8 cellular contexts compared by ENCODE assay signal in the genomic region with DNA sequence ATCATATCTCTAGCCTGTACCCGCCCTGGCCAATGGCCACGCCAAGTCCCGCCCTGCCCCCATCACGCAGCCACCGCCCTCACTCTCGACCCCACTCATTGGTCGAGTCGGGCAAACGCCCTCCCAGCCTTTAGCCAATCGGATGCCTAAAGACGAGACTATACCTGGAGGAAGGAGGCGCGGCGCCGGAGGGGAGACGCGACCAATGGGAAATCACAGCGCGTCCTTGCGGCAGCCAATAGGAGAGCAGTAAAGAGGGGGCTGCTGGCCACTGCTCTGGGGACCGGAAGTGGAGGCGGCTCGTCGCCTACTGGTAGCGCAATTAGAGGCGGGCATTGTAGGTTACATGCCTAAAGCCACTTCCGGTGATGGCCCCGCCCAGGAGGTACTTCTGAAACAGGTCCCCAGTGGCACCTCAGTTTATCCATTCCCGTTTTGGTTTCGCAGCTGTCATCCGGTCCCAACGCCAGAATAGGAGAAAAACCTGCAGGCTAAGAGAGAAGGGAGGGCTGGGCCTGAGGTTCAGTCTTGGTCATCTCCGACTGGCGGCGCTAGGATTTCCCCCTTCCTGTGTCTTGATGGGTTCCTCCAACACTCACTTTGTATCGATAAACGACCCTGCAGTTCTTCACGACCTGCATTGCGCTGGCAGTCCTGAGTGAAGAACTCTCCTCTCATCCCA. TPM values are rescaled to one million over a fixed set of nuclear protein-coding genes. Genes with fewer than 3 reads are reported as not detected.
DNase-seq lines count a peak whose midpoint lies in the region; ATAC-seq and TF ChIP-seq lines count a peak whose summit lies in the region.

No MANE protein-coding gene starts in this region.

- TF ChIP-seq CTCF in HFFc6 (IDR thresholded peaks at IDR 0.05) (no peak), gastroesophageal sphincter (IDR thresholded peaks at IDR 0.05) (no peak)

- H3K27ac ChIP-seq in gastroesophageal sphincter: peak overlapping the region; percentile 90 to 99 (median 95)
- H3K27ac ChIP-seq in neuronal stem cell (replicated peaks; ENCODE audit: low read length): peak overlapping the region; percentile 72
- H3K27ac ChIP-seq in subcutaneous abdominal adipose tissue (ENCODE audit: low read depth, low read length): peak overlapping the region; percentile 94

- H3K4ac ChIP-seq in neuronal stem cell (ENCODE audit: low read length): no peak overlapping the region

- in situ Hi-C loops in SK-MEL-5 (cut with HindIII; ENCODE audit: low pct_unique_long_range_greater_than_20kb, low sequenced_read_pairs): no loop called here

- H3K9ac ChIP-seq in neuronal stem cell (ENCODE audit: low read depth, low read length, poor library complexity) (peak overlapping the region; percentile 60), subcutaneous abdominal adipose tissue (ENCODE audit: low read length in 5 of 5) (peak overlapping the region; percentile 66 to 92 (median 86))

- H3K79me1 ChIP-seq in neuronal stem cell (ENCODE audit: low read depth, low read length): peaks cover 13% of the 10 kb centered on the region

- H3K4me3 ChIP-seq in gastroesophageal sphincter: peak overlapping the region; percentile 62 to 82
- H3K4me3 ChIP-seq in neuronal stem cell (ENCODE audit: low read length in 2 of 2): peak overlapping the region; percentile 80 to 91
- H3K4me3 ChIP-seq in subcutaneous abdominal adipose tissue (ENCODE audit: low read depth in 1 of 5, low read length in 5 of 5): peak overlapping the region; percentile 93 to 99 (median 95)

- no peak overlapping the region for H4K8ac ChIP-seq in neuronal stem cell (ENCODE audit: low read depth, low read length)

- DNase-seq in GM04504 (ENCODE audit: low read depth): peak; percentile 99
- peak; percentile 100 for DNase-seq in HFFc6
- DNase-seq in NAMALWA (ENCODE audit: low spot score): peak; percentile 100
- DNase-seq in SK-MEL-5 (ENCODE audit: low read depth, low spot score): peak; percentile 100
- peak; percentile 100 for DNase-seq in activated naive CD4-positive, alpha-beta T cell treated with anti-CD3 and anti-CD28 coated beads, Interleukin-2, amount 10 ng/mL, durations not matched to agents 7 days and 5 days
- peak; percentile 100 for DNase-seq in neuronal stem cell (ENCODE audit: low spot score)

- no peak overlapping the region for H2BK12ac ChIP-seq in neuronal stem cell (ENCODE audit: low read length)

- peak; percentile 94 for ATAC-seq in gastroesophageal sphincter

- H3K4me1 Mint-ChIP-seq in HFFc6 (ENCODE audit: low read depth): peaks cover 40% of the 10 kb centered on the region
- peaks cover 52% of the 10 kb centered on the region for H3K4me1 Mint-ChIP-seq in activated naive CD4-positive, alpha-beta T cell treated with anti-CD3 and anti-CD28 coated beads, Interleukin-2, amount 10 ng/mL, durations not matched to agents 7 days and 5 days

- no peak overlapping the region for H2BK5ac ChIP-seq in neuronal stem cell (ENCODE audit: low read length)

- no peak overlapping the region for H2BK120ac ChIP-seq in neuronal stem cell (ENCODE audit: low read depth, low read length)

- WGBS in gastroesophageal sphincter (ENCODE audit: low coverage in 1 of 2), 2 donors: 0% methylated on average over 11 of the region's 39 CpGs; no CpG with 5 or more reads in 1 of the 2 donors
- whole genome bisulfite sequencing in neuronal stem cell (ENCODE audit: extremely low coverage in 2 of 2, insufficient read length in 2 of 2, insufficient replicate concordance in 1 of 2), 2 donors: no CpG with 5 or more reads among the region's 39 CpGs

- no peaks in the 10 kb centered on the region for H3K36me3 Mint-ChIP-seq in HFFc6 (ENCODE audit: low read depth)
- H3K36me3 Mint-ChIP-seq in activated naive CD4-positive, alpha-beta T cell treated with anti-CD3 and anti-CD28 coated beads, Interleukin-2, amount 10 ng/mL, durations not matched to agents 7 days and 5 days: peaks cover 9% of the 10 kb centered on the region

- H3K4me1 ChIP-seq in gastroesophageal sphincter (peaks cover 0 to 61% (median 26%) of the 10 kb centered on the region in 3 donors), neuronal stem cell (ENCODE audit: control insufficient read depth in 2 of 2, insufficient read depth in 1 of 2, low read depth in 1 of 2, low read length in 2 of 2) (peaks cover 10 to 12% of the 10 kb centered on the region in 2 donors), subcutaneous abdominal adipose tissue (ENCODE audit: control insufficient read depth in 5 of 5, insufficient read depth in 5 of 5, low read length in 5 of 5) (peaks cover 9 to 51% (median 42%) of the 10 kb centered on the region in 5 donors)

- H3K36me3 ChIP-seq in gastroesophageal sphincter: peaks cover 0 to under 1% of the 10 kb centered on the region in 2 donors
- H3K36me3 ChIP-seq in neuronal stem cell (replicated peaks in 1 of 2; ENCODE audit: control insufficient read depth in 2 of 2, insufficient read depth in 2 of 2, low read length in 2 of 2): peaks cover 0 to 9% of the 10 kb centered on the region in 2 donors
- H3K36me3 ChIP-seq in subcutaneous abdominal adipose tissue (ENCODE audit: control insufficient read depth in 5 of 5, insufficient read depth in 5 of 5, low read length in 5 of 5): peaks cover 0 to 3% (median 0%) of the 10 kb centered on the region in 5 donors

- no peak overlapping the region for H3K14ac ChIP-seq in neuronal stem cell (ENCODE audit: low read length)

- H3K4me2 ChIP-seq in neuronal stem cell (ENCODE audit: insufficient read depth, low read length, poor library complexity, severe bottlenecking): peak overlapping the region; percentile 86

- CTCF ChIA-PET in activated naive CD4-positive, alpha-beta T cell treated with anti-CD3 and anti-CD28 coated beads, Interleukin-2, amount 10 ng/mL, durations not matched to agents 7 days and 5 days (lab: Charles Lee): interaction anchor here (0.9 to 4.0 kb wide), 9 partner anchors 9 to 485 kb away, joined by 3 to 29 read pairs (median 8); a partner anchor contains a TSS

- peak overlapping the region; percentile 90 for H2AFZ ChIP-seq in neuronal stem cell (ENCODE audit: low read length)

- peak overlapping the region; percentile 95 for H3K4me3 Mint-ChIP-seq in HFFc6
- H3K4me3 Mint-ChIP-seq in activated naive CD4-positive, alpha-beta T cell treated with anti-CD3 and anti-CD28 coated beads, Interleukin-2, amount 10 ng/mL, durations not matched to agents 7 days and 5 days: peak overlapping the region; percentile 86

- no peak for TF ChIP-seq EP300 in gastroesophageal sphincter (IDR thresholded peaks at IDR 0.05)

- H3K23ac ChIP-seq in neuronal stem cell (ENCODE audit: low read depth, low read length, poor library complexity): peak overlapping the region; percentile 94

- no peak overlapping the region for H2AK5ac ChIP-seq in neuronal stem cell (ENCODE audit: low read depth, low read length)

- H3K27me3 Mint-ChIP-seq in HFFc6 (ENCODE audit: insufficient read depth): peaks cover 2% of the 10 kb centered on the region
- H3K27me3 Mint-ChIP-seq in activated naive CD4-positive, alpha-beta T cell treated with anti-CD3 and anti-CD28 coated beads, Interleukin-2, amount 10 ng/mL, durations not matched to agents 7 days and 5 days: peaks cover 10% of the 10 kb centered on the region

- no peaks in the 10 kb centered on the region for H3K9me3 ChIP-seq in gastroesophageal sphincter
- no peaks in the 10 kb centered on the region for H3K9me3 ChIP-seq in neuronal stem cell (replicated peaks in 1 of 2; ENCODE audit: control insufficient read depth in 2 of 2, insufficient read depth in 1 of 2, low read depth in 1 of 2, low read length in 2 of 2)
- H3K9me3 ChIP-seq in subcutaneous abdominal adipose tissue (ENCODE audit: control insufficient read depth in 5 of 5, low read length in 5 of 5): no peaks in the 10 kb centered on the region

- peak overlapping the region; percentile 95 for H3K27ac Mint-ChIP-seq in HFFc6
- peak overlapping the region; percentile 95 for H3K27ac Mint-ChIP-seq in activated naive CD4-positive, alpha-beta T cell treated with anti-CD3 and anti-CD28 coated beads, Interleukin-2, amount 10 ng/mL, durations not matched to agents 7 days and 5 days

- H4K91ac ChIP-seq in neuronal stem cell (ENCODE audit: low read depth, low read length, poor library complexity): no peak overlapping the region

- H3K27me3 ChIP-seq in gastroesophageal sphincter (no peaks in the 10 kb centered on the region), neuronal stem cell (ENCODE audit: control insufficient read depth in 3 of 3, insufficient read depth in 3 of 3, low read depth in 1 of 3, low read length in 3 of 3) (peaks cover 0 to 2% (median 0%) of the 10 kb centered on the region in 3 experiments), subcutaneous abdominal adipose tissue (ENCODE audit: control insufficient read depth in 5 of 5, insufficient read depth in 4 of 5, low read length in 5 of 5) (no peaks in the 10 kb centered on the region)

- no peaks in the 10 kb centered on the region for H3K9me3 Mint-ChIP-seq in HFFc6
- H3K9me3 Mint-ChIP-seq in activated naive CD4-positive, alpha-beta T cell treated with anti-CD3 and anti-CD28 coated beads, Interleukin-2, amount 10 ng/mL, durations not matched to agents 7 days and 5 days: no peaks in the 10 kb centered on the region

- no peak overlapping the region for H3K18ac ChIP-seq in neuronal stem cell (ENCODE audit: low read length)

- TF ChIP-seq POLR2A in gastroesophageal sphincter (IDR thresholded peaks at IDR 0.05): peak in 1 of 2 donors; percentile 62

- H2BK15ac ChIP-seq in neuronal stem cell (ENCODE audit: low read length): no peak overlapping the region

RNA-seq across cellular contexts. Expression of a gene that starts 3.6 kb away (rescaled TPM):
- total RNA-seq in HFFc6 (2021; fragmentation: NEBNext Ultra II Directional; extraction: Animal tissue kit (Norgen Biotek cat#: 25700)): 10 to 100 TPM; 25.3 to 32.2 (median 28.2) TPM
- total RNA-seq in SK-MEL-5 (2014; rRNA removed; shearing (Covaris generic)): 62.3 and 70.7 TPM in 2 replicates
- 32.8 and 52.5 TPM in 2 replicates for polyA plus RNA-seq in SK-MEL-5 (2015; cell fraction: cytosol; rRNA removed)
- polyA plus RNA-seq in SK-MEL-5 (2015; cell fraction: nucleus; rRNA removed): 101 and 102 TPM in 2 replicates
- 10 to 100 TPM; 31.6 to 36.5 (median 35.3) TPM for total RNA-seq in gastroesophageal sphincter
- 18.5 TPM for polyA plus RNA-seq in neuronal stem cell (2013, experiment 1 of 2)
- 19.4 TPM for polyA plus RNA-seq in neuronal stem cell (2013, experiment 2 of 2)

RNA-seq across cellular contexts. Expression of a gene that starts 29.9 kb away (rescaled TPM):
- not detected for total RNA-seq in HFFc6 (2021; fragmentation: NEBNext Ultra II Directional; extraction: Animal tissue kit (Norgen Biotek cat#: 25700))
- total RNA-seq in SK-MEL-5 (2014; rRNA removed; shearing (Covaris generic)): 0.08 TPM in 1 of 2 replicates, not detected in the other
- not detected in 2 replicates for polyA plus RNA-seq in SK-MEL-5 (2015; cell fraction: cytosol; rRNA removed)
- polyA plus RNA-seq in SK-MEL-5 (2015; cell fraction: nucleus; rRNA removed): 0.07 TPM in 1 of 2 replicates, not detected in the other
- total RNA-seq in gastroesophageal sphincter: under 1 TPM in 1 of 4 donors, not detected in 3; 0.13 TPM
- polyA plus RNA-seq in neuronal stem cell (2013, experiment 1 of 2): not detected
- polyA plus RNA-seq in neuronal stem cell (2013, experiment 2 of 2): not detected

Comparison
In these comparisons a context has a peak if more than half of its experiments do, and no peak if none do; other contexts are left out.
1. Peak in every context shown above with its lines: DNase-seq, ATAC-seq, H3K4me3 ChIP-seq and H3K27ac ChIP-seq.